Comparison of ENCODE assay signal across 8 cellular contexts in the genomic region with DNA sequence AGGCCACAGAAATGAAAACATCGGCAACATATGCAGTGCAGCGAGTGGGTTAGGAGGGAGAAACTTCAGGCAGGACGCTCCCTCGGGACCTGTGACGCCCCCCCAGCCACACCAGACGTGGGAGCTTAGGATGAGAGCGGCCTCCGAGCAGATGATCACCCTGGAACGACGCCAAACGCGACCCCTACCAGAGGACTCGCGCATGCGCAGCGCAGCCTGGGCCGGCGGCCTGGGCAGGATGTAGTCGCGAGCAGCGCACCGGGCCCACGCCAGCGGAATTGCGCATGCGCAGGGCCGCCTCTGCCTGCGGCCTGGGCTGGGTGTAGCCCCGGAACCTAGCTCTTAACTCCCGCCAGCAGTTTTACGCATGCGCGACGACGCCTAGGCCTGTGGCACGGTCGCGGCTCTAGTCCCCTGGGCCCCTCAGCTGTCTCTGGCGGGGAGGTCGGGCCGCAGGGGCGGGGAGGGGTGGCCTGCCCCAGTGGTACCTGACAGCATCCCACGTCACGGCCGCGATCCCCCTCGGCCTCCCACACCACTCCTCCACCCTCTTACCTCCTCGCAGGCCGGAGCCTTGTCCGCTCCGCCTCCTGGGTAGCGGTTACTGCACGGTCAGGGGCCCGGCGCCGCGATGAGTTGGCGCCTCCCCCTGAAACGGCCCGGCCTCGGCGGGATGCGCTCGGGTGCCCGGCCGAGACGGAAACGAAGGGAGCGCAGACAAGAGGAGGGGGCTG. TPM values are rescaled to one million over a fixed set of nuclear protein-coding genes. Genes with fewer than 3 reads are reported as not detected.
DNase-seq lines count a peak whose midpoint lies in the region; ATAC-seq and TF ChIP-seq lines count a peak whose summit lies in the region.

A gene (minus strand): TSS at position 608 of the 734 bp plus-strand sequence. CDS start 11,141 bp downstream, outside the sequence.

- peaks cover 33% of the 10 kb centered on the region for H3K4me1 Mint-ChIP-seq in endothelial cell (ENCODE audit: unreplicated experiment)
- H3K4me1 Mint-ChIP-seq in mesothelial cell of epicardium: peaks cover 23% of the 10 kb centered on the region

- H3K27me3 ChIP-seq in NT2/D1 (ENCODE audit: insufficient read depth, insufficient read length): no peaks in the 10 kb centered on the region

- in situ Hi-C loops in Caki2 (cut with HindIII; ENCODE audit: low pct_unique_long_range_greater_than_20kb, low sequenced_read_pairs): no loop called here

- DNase-seq in Caki2 (ENCODE audit: low read depth) (peak; percentile 91), HUDEP-2 (lab: John Stamatoyannopoulos, UW; ENCODE audit: unreplicated experiment in 76 of 76) (peak; percentile 11 to 98 (median 94)), NT2/D1 (ENCODE audit: low read depth, low spot score) (peak; percentile 83), endothelial cell (ENCODE audit: low spot score) (peak; percentile 99), mesothelial cell of epicardium (ENCODE audit: low spot score in 2 of 2, unreplicated experiment in 2 of 2) (peak; percentile 99 to 100)
- DNase-seq in activated CD8-positive, alpha-beta memory T cell treated with anti-CD3 and anti-CD28 coated beads, Interleukin-2, amount 50 U/mL, for 4 hours: peak; percentile 99
- peak; percentile 95 to 99 for DNase-seq in stimulated activated CD8-positive, alpha-beta memory T cell treated with anti-CD3 and anti-CD28 coated beads, Interleukin-15, amount 100 ng/mL, for 4 hours (ENCODE audit: low read depth in 2 of 2)

- no peak for TF ChIP-seq CTCF in endothelial cell (IDR thresholded peaks at IDR 0.05; ENCODE audit: unreplicated experiment)
- TF ChIP-seq CTCF in mesothelial cell of epicardium (IDR thresholded peaks at IDR 0.05; ENCODE audit: unreplicated experiment): no peak

- H3K4me3 ChIP-seq in NT2/D1 (ENCODE audit: insufficient read length, low read depth): peak within 1 kb of the TSS; percentile 58

- no peaks in the 10 kb centered on the region for H3K4me1 ChIP-seq in NT2/D1 (ENCODE audit: insufficient read depth, insufficient read length)

- peak; percentile 75 for ATAC-seq in GM21390 (IDR thresholded peaks at IDR 0.05; ENCODE audit: unreplicated experiment)

- H3K36me3 ChIP-seq in NT2/D1 (ENCODE audit: insufficient read depth, insufficient read length, low read length): no peaks in the 10 kb centered on the region

- peaks cover 7% of the 10 kb centered on the region for H3K36me3 Mint-ChIP-seq in endothelial cell (ENCODE audit: low read depth, unreplicated experiment)
- H3K36me3 Mint-ChIP-seq in mesothelial cell of epicardium: no peaks in the 10 kb centered on the region

- H3K27ac Mint-ChIP-seq in endothelial cell (ENCODE audit: unreplicated experiment) (peak within 1 kb of the TSS; percentile 89), mesothelial cell of epicardium (peak within 1 kb of the TSS; percentile 96)

- H3K9me3 Mint-ChIP-seq in endothelial cell (ENCODE audit: unreplicated experiment) (no peaks in the 10 kb centered on the region), mesothelial cell of epicardium (peaks cover 9% of the 10 kb centered on the region)

- H3K27me3 Mint-ChIP-seq in endothelial cell (ENCODE audit: unreplicated experiment): peaks cover 5% of the 10 kb centered on the region
- no peaks in the 10 kb centered on the region for H3K27me3 Mint-ChIP-seq in mesothelial cell of epicardium (ENCODE audit: low read depth)

- H3K4me3 Mint-ChIP-seq in endothelial cell (ENCODE audit: unreplicated experiment) (peak within 1 kb of the TSS; percentile 96), mesothelial cell of epicardium (peak within 1 kb of the TSS; percentile 85)

- H3K9me3 ChIP-seq in NT2/D1 (ENCODE audit: insufficient read depth, low read length): no peaks in the 10 kb centered on the region

- peak within 1 kb of the TSS; percentile 77 for H3K9ac ChIP-seq in NT2/D1 (ENCODE audit: insufficient read length, low read depth)

RNA-seq across cellular contexts. Expression of the gene that starts here (rescaled TPM):
- total RNA-seq in Caki2 (2014; rRNA removed; shearing (Covaris generic); ENCODE audit: low replicate concordance): 1.7 TPM in 1 of 2 replicates, not detected in the other
- total RNA-seq in endothelial cell (ENCODE audit: unreplicated experiment) (71.0 TPM), mesothelial cell of epicardium (20.3 to 21.6 TPM (median 20.6 TPM) in 3 replicates)

Comparison
In these comparisons a context has a peak if more than half of its experiments do, and no peak if none do; other contexts are left out.
1. Peak in every context shown above with its lines: DNase-seq, ATAC-seq and H3K4me3 ChIP-seq.